Comparison of ENCODE assay signal across 15 cellular contexts in genomic region chr2:893311-893710, GRCh38. TPM values are rescaled to one million over a fixed set of nuclear protein-coding genes. Genes with fewer than 3 reads are reported as not detected.
DNase-seq lines count a peak whose midpoint lies in the region; ATAC-seq and TF ChIP-seq lines count a peak whose summit lies in the region.
"Had no signal": no experiment of that assay in that cellular context is flagged by ENCODE, and none has a peak within 500 bp of the region (broad histone marks: within the 10 kb centered on the region; RNA-seq: fewer than 3 reads in every experiment).

No MANE protein-coding gene starts in this region.

- peaks cover 4 to 24% (median 15%) of the 10 kb centered on the region in 4 donors for H3K9me3 ChIP-seq in esophagus muscularis mucosa
- H3K9me3 ChIP-seq in CD8-positive, alpha-beta T cell (ENCODE audit: low read length), result peaks cover 3% of the 10 kb centered on the region
- H3K9me3 ChIP-seq: Peyer's patch had no signal

- TF ChIP-seq CTCF in NB4 (IDR thresholded peaks at IDR 0.05; ENCODE audit: low read depth, low read length), result no peak
- TF ChIP-seq CTCF in esophagus muscularis mucosa (IDR thresholded peaks at IDR 0.05), result no peak
- TF ChIP-seq CTCF in CD8-positive, alpha-beta T cell (IDR thresholded peaks at IDR 0.05), result no peak

- TF ChIP-seq EP300 in esophagus muscularis mucosa (IDR thresholded peaks at IDR 0.05), result no peak

- POLR2A ChIA-PET in CD8-positive, alpha-beta T cell (lab: Charles Lee), result no interaction called here

- no peaks in the 10 kb centered on the region for H3K36me3 ChIP-seq in esophagus muscularis mucosa
- H3K36me3 ChIP-seq in CD8-positive, alpha-beta T cell (ENCODE audit: insufficient read depth, low read length), result no peaks in the 10 kb centered on the region
- H3K36me3 ChIP-seq: Peyer's patch had no signal

- intact Hi-C loops in esophagus muscularis mucosa (cut with DNase I), result no loop called here
- intact Hi-C loops in CD8-positive, alpha-beta T cell (cut with DNase I, micrococcal nuclease), result no loop called here

- no peaks in the 10 kb centered on the region for H3K4me1 Mint-ChIP-seq in stimulated activated effector memory CD8-positive, alpha-beta T cell treated with anti-CD3 and anti-CD28 coated beads, Interleukin-12 subunit alpha, Interleukin-12 subunit beta, amount 100 ng/mL, for 72 hours
- H3K4me1 Mint-ChIP-seq in CD8-positive, alpha-beta T cell (ENCODE audit: low read depth), result peaks cover 2% of the 10 kb centered on the region

- no peak overlapping the region for H3K27ac Mint-ChIP-seq in stimulated activated effector memory CD8-positive, alpha-beta T cell treated with anti-CD3 and anti-CD28 coated beads, Interleukin-12 subunit alpha, Interleukin-12 subunit beta, amount 100 ng/mL, for 72 hours
- no peak overlapping the region for H3K27ac Mint-ChIP-seq in CD8-positive, alpha-beta T cell
- H3K27ac Mint-ChIP-seq: activated T-helper 1 cell treated with anti-CD3 and anti-CD28 coated beads, Interleukin-12 subunit alpha, Interleukin-12 subunit beta, Interleukin-2, Interleukin-4 antibody, amounts not matched to agents 30 ng/mL and 10 ng/mL and 1 ng/mL, durations not matched to agents 14 hours and 24 hours and 36 hours had no signal

- peaks cover 17% of the 10 kb centered on the region for H3K27me3 Mint-ChIP-seq in CD8-positive, alpha-beta T cell (ENCODE audit: low read depth)

- peaks cover 18% of the 10 kb centered on the region for H3K9me3 Mint-ChIP-seq in stimulated activated effector memory CD8-positive, alpha-beta T cell treated with anti-CD3 and anti-CD28 coated beads, Interleukin-12 subunit alpha, Interleukin-12 subunit beta, amount 100 ng/mL, for 72 hours
- H3K9me3 Mint-ChIP-seq in CD8-positive, alpha-beta T cell, result peaks cover 16% of the 10 kb centered on the region
- H3K9me3 Mint-ChIP-seq: activated T-helper 1 cell treated with anti-CD3 and anti-CD28 coated beads, Interleukin-12 subunit alpha, Interleukin-12 subunit beta, Interleukin-2, Interleukin-4 antibody, amounts not matched to agents 30 ng/mL and 10 ng/mL and 1 ng/mL, durations not matched to agents 14 hours and 24 hours and 36 hours had no signal

- TF ChIP-seq POLR2A in NB4 (IDR thresholded peaks at IDR 0.05; ENCODE audit: extremely low read depth, insufficient read length) (no peak), esophagus muscularis mucosa (IDR thresholded peaks at IDR 0.05; ENCODE audit: low read depth) (no peak)

- no peaks in the 10 kb centered on the region for H3K4me1 ChIP-seq in esophagus muscularis mucosa
- no peaks in the 10 kb centered on the region for H3K4me1 ChIP-seq in CD8-positive, alpha-beta T cell (ENCODE audit: insufficient read depth, low read length)
- H3K4me1 ChIP-seq: Peyer's patch had no signal

- H3K4me3 ChIP-seq in NB4 (ENCODE audit: low read depth, low read length) (no peak overlapping the region), esophagus muscularis mucosa (no peak overlapping the region)
- H3K4me3 ChIP-seq in CD8-positive, alpha-beta T cell (ENCODE audit: low read depth, low read length), result no peak overlapping the region
- H3K4me3 ChIP-seq: Peyer's patch had no signal

- no peaks in the 10 kb centered on the region for H3K36me3 Mint-ChIP-seq in stimulated activated effector memory CD8-positive, alpha-beta T cell treated with anti-CD3 and anti-CD28 coated beads, Interleukin-12 subunit alpha, Interleukin-12 subunit beta, amount 100 ng/mL, for 72 hours
- no peaks in the 10 kb centered on the region for H3K36me3 Mint-ChIP-seq in CD8-positive, alpha-beta T cell

- CTCF ChIA-PET in CD8-positive, alpha-beta T cell (lab: Charles Lee), result no interaction called here

- H3K4me3 Mint-ChIP-seq in stimulated activated effector memory CD8-positive, alpha-beta T cell treated with anti-CD3 and anti-CD28 coated beads, Interleukin-12 subunit alpha, Interleukin-12 subunit beta, amount 100 ng/mL, for 72 hours, result no peak overlapping the region
- H3K4me3 Mint-ChIP-seq in CD8-positive, alpha-beta T cell, result no peak overlapping the region
- H3K4me3 Mint-ChIP-seq: activated T-helper 1 cell treated with anti-CD3 and anti-CD28 coated beads, Interleukin-12 subunit alpha, Interleukin-12 subunit beta, Interleukin-2, Interleukin-4 antibody, amounts not matched to agents 30 ng/mL and 10 ng/mL and 1 ng/mL, durations not matched to agents 14 hours and 24 hours and 36 hours had no signal

- H3K27ac ChIP-seq in esophagus muscularis mucosa (replicated peaks in 1 of 4), result no peak overlapping the region
- no peak overlapping the region for H3K27ac ChIP-seq in CD8-positive, alpha-beta T cell (ENCODE audit: low read depth, low read length)
- H3K27ac ChIP-seq: Peyer's patch had no signal

- peak; percentile 36 for ATAC-seq in stimulated activated effector memory CD8-positive, alpha-beta T cell treated with anti-CD3 and anti-CD28 coated beads, Interleukin-12 subunit alpha, Interleukin-12 subunit beta, amount 100 ng/mL, for 72 hours
- ATAC-seq in HG03378 (IDR thresholded peaks at IDR 0.05; ENCODE audit: unreplicated experiment), result no peak
- ATAC-seq in CD8-positive, alpha-beta T cell, result no peak
- no peak for ATAC-seq in HG03045 (IDR thresholded peaks at IDR 0.05; ENCODE audit: unreplicated experiment)

- DNase-seq in NCI-H82 (lab: John Stamatoyannopoulos, UW), result peak; percentile 42
- DNase-seq in NCI-H82 treated with DMSO at 0.1 percent for 48 hours (lab: John Stamatoyannopoulos, UW; ENCODE audit: unreplicated experiment), result no peak
- peak; percentile 78 for DNase-seq in NB4 (ENCODE audit: low read depth)
- peak; percentile 70 for DNase-seq in esophagus muscularis mucosa (ENCODE audit: extremely low spot score)
- no peak for DNase-seq in stimulated activated effector memory CD8-positive, alpha-beta T cell treated with anti-CD3 and anti-CD28 coated beads, Interleukin-12 subunit alpha, Interleukin-12 subunit beta, amount 100 ng/mL, for 72 hours (ENCODE audit: low spot score in 2 of 2)
- no peak for DNase-seq in CD8-positive, alpha-beta T cell
- DNase-seq: DMS153; kidney glomerular epithelial cell; NCI-H1417 treated with DMSO at 0.1 percent for 48 hours; Peyer's patch; stimulated activated CD4-positive, alpha-beta T cell treated with anti-CD3 and anti-CD28 coated beads, Interleukin-4, amount 100 ng/mL, for 1 hour had no signal

- 49% methylated on average over 7 of the region's 7 CpGs for WGBS in esophagus muscularis mucosa

- H3K27me3 ChIP-seq in esophagus muscularis mucosa, result peaks cover 0 to 31% (median 0%) of the 10 kb centered on the region in 4 donors
- peaks cover 3% of the 10 kb centered on the region for H3K27me3 ChIP-seq in CD8-positive, alpha-beta T cell (ENCODE audit: insufficient read depth, low read length)
- H3K27me3 ChIP-seq: Peyer's patch had no signal

RNA-seq across cellular contexts. Expression of gene SNTG2, which starts 57.3 kb away (rescaled TPM):
- 1 to 10 TPM; 3.3 to 7.4 (median 4.5) TPM for total RNA-seq in esophagus muscularis mucosa
- total RNA-seq in CD8-positive, alpha-beta T cell, result 1 to 10 TPM; 5.1 to 5.3 TPM
- total RNA-seq: activated T-helper 1 cell treated with anti-CD3 and anti-CD28 coated beads, Interleukin-12 subunit alpha, Interleukin-12 subunit beta, Interleukin-2, Interleukin-4 antibody, amounts not matched to agents 30 ng/mL and 10 ng/mL and 1 ng/mL, durations not matched to agents 14 hours and 24 hours and 36 hours; bronchial epithelial cell had no signal

Comparison
In these comparisons a context has a peak if more than half of its experiments do, and no peak if none do; other contexts are left out.
1. DNase-seq: peak in NCI-H82 (single experiment), NB4 (single experiment) and esophagus muscularis mucosa (single experiment); none in NCI-H82 treated with DMSO at 0.1 percent for 48 hours (single experiment), stimulated activated effector memory CD8-positive, alpha-beta T cell treated with anti-CD3 and anti-CD28 coated beads, Interleukin-12 subunit alpha, Interleukin-12 subunit beta, amount 100 ng/mL, for 72 hours (0 of 2) and CD8-positive, alpha-beta T cell (0 of 7).